ENCODE assay signal across 12 cellular contexts in the genomic region with DNA sequence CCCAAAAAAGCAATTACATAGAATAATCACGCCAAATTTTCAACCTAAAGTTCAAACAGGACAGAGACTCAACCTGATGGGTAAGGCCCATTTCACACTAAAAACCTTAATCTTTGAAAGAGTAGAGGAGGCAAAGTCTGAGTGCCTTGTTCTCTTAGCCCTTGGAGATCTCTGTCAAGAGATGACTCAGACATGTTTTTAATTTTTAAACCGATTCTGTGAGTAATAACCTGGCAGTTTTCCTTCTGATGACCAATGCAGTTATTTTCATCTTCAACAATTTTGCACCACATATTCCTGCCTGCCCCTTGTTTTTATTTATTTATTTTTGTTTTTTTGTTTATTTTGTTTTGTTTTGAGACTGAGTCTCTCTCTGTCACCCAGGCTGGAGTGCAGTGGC. TPM values are rescaled to one million over a fixed set of nuclear protein-coding genes. Genes with fewer than 3 reads are reported as not detected.
A peak's percentile ranks its signal among the peaks of the same experiment; 100 is the strongest.
DNase-seq lines count a peak whose midpoint lies in the region; FAIRE-seq and TF ChIP-seq lines count a peak whose summit lies in the region.
"Had no signal": no experiment of that assay in that cellular context is flagged by ENCODE, and none has a peak within 500 bp of the region (broad histone marks: within the 10 kb centered on the region; RNA-seq: fewer than 3 reads in every experiment).

No MANE protein-coding gene starts in this region.

- peaks cover 19% of the 10 kb centered on the region for H3K4me1 Mint-ChIP-seq in brain

- WGBS in testis, 2 donors = 61 to 67% methylated on average over 2 of the region's 2 CpGs

- peaks cover 0 to 4% (median 0%) of the 10 kb centered on the region in 5 experiments for H3K9me3 Mint-ChIP-seq in brain

- TF ChIP-seq POLR2A in testis (IDR thresholded peaks at IDR 0.05) = no peak

- H3K9me3 ChIP-seq in osteoblast (ENCODE audit: low read depth, low read length) = no peaks in the 10 kb centered on the region
- H3K9me3 ChIP-seq in kidney (ENCODE audit: control insufficient read depth in 1 of 2, low read length in 2 of 2) = no peaks in the 10 kb centered on the region
- H3K9me3 ChIP-seq in testis = no peaks in the 10 kb centered on the region
- H3K9me3 ChIP-seq: heart right ventricle, transverse colon had no signal

- no peaks in the 10 kb centered on the region for H4K20me1 ChIP-seq in osteoblast (ENCODE audit: insufficient read depth, low read length)

- no peak overlapping the region for H2AFZ ChIP-seq in osteoblast (ENCODE audit: low read length)

- H3K27ac Mint-ChIP-seq in brain = no peak overlapping the region

- H3K9ac ChIP-seq in kidney (ENCODE audit: low read length in 2 of 2) = no peak overlapping the region

- no peaks in the 10 kb centered on the region for H3K79me2 ChIP-seq in osteoblast (ENCODE audit: insufficient read depth, low read length)

- no peaks in the 10 kb centered on the region for H3K36me3 Mint-ChIP-seq in brain

- H3K36me3 ChIP-seq in osteoblast (ENCODE audit: insufficient read depth, low read length) (no peaks in the 10 kb centered on the region), kidney (ENCODE audit: control insufficient read depth in 1 of 2, insufficient read depth in 2 of 2, low read length in 2 of 2) (no peaks in the 10 kb centered on the region), testis (ENCODE audit: low read depth, missing control alignments) (no peaks in the 10 kb centered on the region)
- H3K36me3 ChIP-seq: heart right ventricle, transverse colon had no signal

- peak; percentile 26 for DNase-seq in DMS53 (lab: John Stamatoyannopoulos, UW)
- no peak for DNase-seq in DMS53 treated with DMSO at 0.1 percent for 48 hours (lab: John Stamatoyannopoulos, UW; ENCODE audit: unreplicated experiment)
- peak; percentile 37 for DNase-seq in MV-4-11 (lab: John Stamatoyannopoulos, UW)
- peak; percentile 95 for DNase-seq in osteoblast (ENCODE audit: insufficient read length, low spot score, missing footprints)
- no peak for DNase-seq in kidney
- DNase-seq in testis = no peak
- DNase-seq in anterior cingulate cortex (lab: John Stamatoyannopoulos, UW) = no peak
- DNase-seq: heart right ventricle, Kasumi-1, transverse colon had no signal

- peak overlapping the region in 4 of 5 experiments; percentile 3 to 31 (median 22) for H3K4me3 Mint-ChIP-seq in brain

- peaks cover 34% of the 10 kb centered on the region for H3K27me3 Mint-ChIP-seq in brain

- peaks cover 9% of the 10 kb centered on the region for H3K4me1 ChIP-seq in osteoblast (ENCODE audit: insufficient read depth, low read length)
- H3K4me1 ChIP-seq in kidney (ENCODE audit: control insufficient read depth in 1 of 2, insufficient read depth in 1 of 2, low read depth in 1 of 2, low read length in 2 of 2) = peaks cover 0 to 2% of the 10 kb centered on the region in 2 donors
- no peaks in the 10 kb centered on the region for H3K4me1 ChIP-seq in testis

- no peak overlapping the region for H3K4me2 ChIP-seq in osteoblast (ENCODE audit: insufficient read depth, low read length)

- intact Hi-C loops in kidney (cut with DNase I) = loop anchor here (10.0 kb wide), 1 partner anchor 106 kb away; no protein-coding TSS in a partner anchor
- intact Hi-C loops in testis (cut with DNase I; ENCODE audit: low total_unique reads) = loop anchor here (5.0 kb wide), 1 partner anchor 113 kb away; no protein-coding TSS in a partner anchor

- no peak for FAIRE-seq in kidney (lab: Jason Lieb, UNC)

- H3K4me3 ChIP-seq in osteoblast (ENCODE audit: insufficient read depth, low read length) (no peak overlapping the region), kidney (ENCODE audit: low read length in 2 of 2) (no peak overlapping the region), testis (no peak overlapping the region)
- H3K4me3 ChIP-seq: heart right ventricle, transverse colon had no signal

- H3K27me3 ChIP-seq in osteoblast (ENCODE audit: insufficient read depth, low read length) (peaks cover 9% of the 10 kb centered on the region), testis (no peaks in the 10 kb centered on the region)
- H3K27me3 ChIP-seq: transverse colon had no signal

- no peak overlapping the region for H3K27ac ChIP-seq in osteoblast (ENCODE audit: low read depth, low read length)
- H3K27ac ChIP-seq in kidney (ENCODE audit: low read depth in 2 of 2, low read length in 2 of 2) = no peak overlapping the region
- no peak overlapping the region for H3K27ac ChIP-seq in testis
- H3K27ac ChIP-seq: 22Rv1, heart right ventricle, transverse colon had no signal

- no peak for TF ChIP-seq CTCF in brain (conservative IDR thresholded peaks at IDR 0.05)
- no peak for TF ChIP-seq CTCF in osteoblast (IDR thresholded peaks at IDR 0.05; ENCODE audit: extremely low read depth, low read depth, low read length)
- no peak for TF ChIP-seq CTCF in kidney (IDR thresholded peaks at IDR 0.05; ENCODE audit: borderline replicate concordance, extremely low read depth, insufficient read depth)
- no peak for TF ChIP-seq CTCF in testis (IDR thresholded peaks at IDR 0.05)

RNA-seq across cellular contexts. Expression of a gene that starts 11.5 kb away (rescaled TPM):
- polyA plus RNA-seq in brain (ENCODE audit: insufficient read depth, low read depth, low replicate concordance) (1.2 TPM), kidney (ENCODE audit: insufficient read depth, low read depth, low replicate concordance) (0.62 TPM), testis (ENCODE audit: insufficient read depth, low read depth, low replicate concordance) (3.1 TPM)
- total RNA-seq in osteoblast (12.7 and 16.6 TPM in 2 replicates), kidney (1.1 TPM), testis (1 to 10 TPM; 5.7 to 8.4 TPM)

RNA-seq across cellular contexts. Expression of a gene that starts 17.2 kb away (rescaled TPM):
- polyA plus RNA-seq in brain (ENCODE audit: insufficient read depth, low read depth, low replicate concordance) = 755 TPM
- not detected in 2 replicates for total RNA-seq in osteoblast
- total RNA-seq in kidney = 4.4 TPM
- 11.3 TPM for polyA plus RNA-seq in kidney (ENCODE audit: insufficient read depth, low read depth, low replicate concordance)
- 100 to 1,000 TPM; 217 to 277 TPM for total RNA-seq in testis
- 205 TPM for polyA plus RNA-seq in testis (ENCODE audit: insufficient read depth, low read depth, low replicate concordance)

RNA-seq across cellular contexts. Expression of a gene that starts 37.7 kb away (rescaled TPM):
- 1.0 TPM for polyA plus RNA-seq in brain (ENCODE audit: insufficient read depth, low read depth, low replicate concordance)
- not detected in 2 replicates for total RNA-seq in osteoblast
- 8.2 TPM for total RNA-seq in kidney
- polyA plus RNA-seq in kidney (ENCODE audit: insufficient read depth, low read depth, low replicate concordance) = 2.6 TPM
- total RNA-seq in testis = 1 to 10 TPM; 1.9 to 3.2 TPM
- polyA plus RNA-seq in testis (ENCODE audit: insufficient read depth, low read depth, low replicate concordance) = 2.9 TPM

RNA-seq across cellular contexts. Expression of a gene that starts 55.2 kb away (rescaled TPM):
- polyA plus RNA-seq in brain (ENCODE audit: insufficient read depth, low read depth, low replicate concordance) (5.4 TPM), kidney (ENCODE audit: insufficient read depth, low read depth, low replicate concordance) (51.9 TPM), testis (ENCODE audit: insufficient read depth, low read depth, low replicate concordance) (2.3 TPM)
- total RNA-seq in osteoblast (not detected in 2 replicates), kidney (58.2 TPM), testis (1 to 10 TPM; 1.2 to 2.0 TPM)
- total RNA-seq: heart right ventricle had no signal

RNA-seq across cellular contexts. Expression of a gene that starts 59.7 kb away (rescaled TPM):
- polyA plus RNA-seq in brain (ENCODE audit: insufficient read depth, low read depth, low replicate concordance) (129 TPM), kidney (ENCODE audit: insufficient read depth, low read depth, low replicate concordance) (69.2 TPM), testis (ENCODE audit: insufficient read depth, low read depth, low replicate concordance) (26.9 TPM)
- total RNA-seq in osteoblast (22.8 and 23.6 TPM in 2 replicates), kidney (76.6 TPM), testis (10 to 100 TPM; 34.3 to 38.5 TPM)

Comparison
In these comparisons a context has a peak if more than half of its experiments do, and no peak if none do; other contexts are left out.
1. DNase-seq: peak in DMS53 (single experiment), MV-4-11 (single experiment) and osteoblast (single experiment); none in DMS53 treated with DMSO at 0.1 percent for 48 hours (single experiment), kidney (single experiment), testis (single experiment) and anterior cingulate cortex (0 of 58).
2. RNA of a gene that starts 17.2 kb away (total RNA-seq): 217 to 277 TPM in testis; 4.4 TPM in kidney (single experiment) and not detected in osteoblast; every median in the first group is over 10 times any median in the second.